Comparison of ENCODE assay signal across 1 cellular context in the genomic region with DNA sequence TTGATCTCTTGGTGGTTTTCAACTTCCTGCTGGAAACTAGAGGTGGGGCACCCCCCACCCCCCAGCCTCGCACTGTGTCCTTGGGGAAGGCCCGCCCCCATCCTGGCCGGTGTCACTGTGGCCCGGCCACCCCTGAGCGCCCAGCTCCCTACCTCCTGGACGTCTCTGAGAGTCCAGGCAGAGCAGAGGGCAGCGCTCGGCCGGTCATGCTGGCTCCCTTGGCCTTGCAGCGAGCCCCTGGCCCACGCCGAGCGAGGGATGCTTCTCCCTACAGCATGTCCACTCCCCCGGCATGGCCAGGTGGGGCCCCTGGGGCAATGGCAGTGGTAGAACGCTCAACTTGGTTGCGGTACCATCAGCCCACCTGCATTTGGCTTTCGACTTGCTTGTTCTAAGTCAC.
TF ChIP-seq lines count a peak whose summit lies in the region.

No MANE protein-coding gene starts in this region.

TF ChIP-seq in SK-N-SH, 30 proteins besides CTCF, POLR2A, EP300 and RAD21 (continued from another document):
- TF ChIP-seq, protein P1, sequence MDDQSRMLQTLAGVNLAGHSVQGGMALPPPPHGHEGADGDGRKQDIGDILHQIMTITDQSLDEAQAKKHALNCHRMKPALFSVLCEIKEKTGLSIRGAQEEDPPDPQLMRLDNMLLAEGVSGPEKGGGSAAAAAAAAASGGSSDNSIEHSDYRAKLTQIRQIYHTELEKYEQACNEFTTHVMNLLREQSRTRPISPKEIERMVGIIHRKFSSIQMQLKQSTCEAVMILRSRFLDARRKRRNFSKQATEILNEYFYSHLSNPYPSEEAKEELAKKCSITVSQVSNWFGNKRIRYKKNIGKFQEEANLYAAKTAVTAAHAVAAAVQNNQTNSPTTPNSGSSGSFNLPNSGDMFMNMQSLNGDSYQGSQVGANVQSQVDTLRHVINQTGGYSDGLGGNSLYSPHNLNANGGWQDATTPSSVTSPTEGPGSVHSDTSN (IDR thresholded peaks at IDR 0.05) = no peak
- TF ChIP-seq JUND (IDR thresholded peaks at IDR 0.05) (no peak), ELF1 (IDR thresholded peaks at IDR 0.05) (no peak), FOSL2 (IDR thresholded peaks at IDR 0.05; ENCODE audit: borderline replicate concordance, low read depth) (no peak), POLR2AphosphoS5 (IDR thresholded peaks at IDR 0.05; ENCODE audit: low read depth, low read length) (no peak), CHD2 (IDR thresholded peaks at IDR 0.05; ENCODE audit: low read length, partially characterized antibody) (no peak), SIN3A (IDR thresholded peaks at IDR 0.05; ENCODE audit: borderline replicate concordance, low read depth, low read length) (no peak), SMC3 (IDR thresholded peaks at IDR 0.05; ENCODE audit: low read depth, low read length) (no peak), TAF1 (IDR thresholded peaks at IDR 0.05; ENCODE audit: borderline replicate concordance, low read depth, low read length) (no peak), FOXM1 (IDR thresholded peaks at IDR 0.05; ENCODE audit: low read depth) (no peak)
- TF ChIP-seq, protein P2, sequence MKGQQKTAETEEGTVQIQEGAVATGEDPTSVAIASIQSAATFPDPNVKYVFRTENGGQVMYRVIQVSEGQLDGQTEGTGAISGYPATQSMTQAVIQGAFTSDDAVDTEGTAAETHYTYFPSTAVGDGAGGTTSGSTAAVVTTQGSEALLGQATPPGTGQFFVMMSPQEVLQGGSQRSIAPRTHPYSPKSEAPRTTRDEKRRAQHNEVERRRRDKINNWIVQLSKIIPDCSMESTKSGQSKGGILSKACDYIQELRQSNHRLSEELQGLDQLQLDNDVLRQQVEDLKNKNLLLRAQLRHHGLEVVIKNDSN (IDR thresholded peaks at IDR 0.05; ENCODE audit: borderline replicate concordance, low read depth) = no peak
